Comparison of ENCODE assay signal across 8 cellular contexts in the genomic region with DNA sequence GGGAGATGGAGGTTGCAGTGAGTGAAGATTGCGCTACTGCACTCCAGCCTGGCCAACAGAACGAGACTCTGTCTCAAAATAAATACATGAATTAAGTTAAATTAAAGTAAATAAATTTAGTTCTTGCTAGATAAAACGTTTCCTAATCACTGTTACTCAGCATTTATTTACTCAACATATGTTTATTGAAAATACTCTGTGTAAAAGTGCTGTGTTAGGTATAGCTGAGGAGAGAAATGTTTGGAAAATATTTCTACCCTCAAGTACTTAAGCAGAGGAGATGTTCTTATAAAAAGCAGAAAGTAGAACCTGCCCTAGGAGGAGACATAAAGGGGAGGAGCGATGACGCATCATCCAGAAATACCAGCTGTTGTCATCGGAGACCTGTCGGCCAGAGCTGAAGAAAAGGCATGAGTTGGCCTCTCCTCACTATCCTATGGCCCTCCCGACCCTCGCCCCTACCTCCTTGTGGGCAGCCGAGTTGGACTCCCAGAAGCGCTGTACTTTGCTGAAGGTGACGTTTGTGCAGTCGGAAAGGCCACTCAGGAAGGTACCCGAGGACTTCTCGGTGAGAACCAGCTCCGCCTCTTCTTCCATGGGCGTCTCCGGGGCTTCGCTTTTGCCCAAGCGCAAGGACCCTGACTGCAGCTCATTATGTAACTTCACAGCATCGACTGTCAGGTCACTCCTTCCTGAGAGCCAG. TPM values are rescaled to one million over a fixed set of nuclear protein-coding genes. Genes with fewer than 3 reads are reported as not detected.
DNase-seq lines count a peak whose midpoint lies in the region; ATAC-seq and TF ChIP-seq lines count a peak whose summit lies in the region.

No MANE protein-coding gene starts in this region.

- H3K27me3 ChIP-seq in Caco-2 (replicated peaks; ENCODE audit: control insufficient read depth, insufficient read depth, low read length) (no peaks in the 10 kb centered on the region), smooth muscle cell (ENCODE audit: low read depth) (no peaks in the 10 kb centered on the region)

- no TSS peak for BruUV-seq in Caco-2 (replicated peaks; lab: Mats Ljungman, UMichigan)

- H3K27me3 Mint-ChIP-seq in Caco-2 (ENCODE audit: insufficient read depth, unreplicated experiment) (no peaks in the 10 kb centered on the region), immature natural killer cell (ENCODE audit: low read depth in 3 of 3) (peaks cover 3 to 10% (median 5%) of the 10 kb centered on the region in 3 donors)

- H3K27ac Mint-ChIP-seq in Caco-2 (ENCODE audit: unreplicated experiment) = peak overlapping the region; percentile 95
- peak overlapping the region; percentile 91 to 97 (median 96) for H3K27ac Mint-ChIP-seq in immature natural killer cell

- no peaks in the 10 kb centered on the region; the same call in 1 of the 2 replicates for H3K36me3 ChIP-seq in Caco-2 (ENCODE audit: control insufficient read depth, insufficient read depth, low read length)
- H3K36me3 ChIP-seq in smooth muscle cell (ENCODE audit: low read depth) = no peaks in the 10 kb centered on the region

- H3K4me3 ChIP-seq in Caco-2 (ENCODE audit: low read depth, low read length) = peak overlapping the region; percentile 89
- H3K4me3 ChIP-seq in astrocyte of the spinal cord (ENCODE audit: low read depth, low read length) = peak overlapping the region; percentile 73
- peak overlapping the region; percentile 78 for H3K4me3 ChIP-seq in smooth muscle cell

- 40% methylated on average over 21 of the region's 21 CpGs for WGBS in smooth muscle cell (ENCODE audit: low lambda C conversion rate)

- DNase-seq in Caco-2 (peak; percentile 67 to 74), RPMI8226 (peak; percentile 79), astrocyte of the spinal cord (ENCODE audit: low read depth, low spot score) (peak; percentile 67), immature natural killer cell (peak in 2 of 3 donors; percentile 17 to 29), smooth muscle cell (lab: John Stamatoyannopoulos, UW; ENCODE audit: unreplicated experiment) (no peak), Ammon's horn (ENCODE audit: low spot score) (no peak)

- peaks cover 17% of the 10 kb centered on the region for H3K79me2 ChIP-seq in smooth muscle cell (ENCODE audit: low read depth)

- CTCF ChIA-PET in Caco-2 (lab: Charles Lee) = no interaction called here

- H3K4me2 ChIP-seq in smooth muscle cell = peak overlapping the region; percentile 90

- H3K9ac ChIP-seq in smooth muscle cell (ENCODE audit: low read depth) = peak overlapping the region; percentile 96

- POLR2A ChIA-PET in Caco-2 (lab: Charles Lee) = interaction anchor here (1.1 to 1.2 kb wide), 2 partner anchors 72 to 287 kb away, joined by 3 to 6 read pairs; partner anchors contain the start of gene AVPI1

- in situ Hi-C loops in astrocyte of the spinal cord (cut with HindIII; ENCODE audit: low sequenced_read_pairs) = no loop called here

- TF ChIP-seq CTCF in Caco-2 (IDR thresholded peaks at IDR 0.05; ENCODE audit: insufficient read depth in 1 of 2, low read depth in 1 of 2, low read length in 1 of 2, severe bottlenecking in 1 of 2, unreplicated experiment in 1 of 2) (no peak), astrocyte of the spinal cord (IDR thresholded peaks at IDR 0.05; ENCODE audit: low read depth, low read length) (no peak), smooth muscle cell (IDR thresholded peaks at IDR 0.05; ENCODE audit: borderline replicate concordance, insufficient read depth, poor library complexity, severe bottlenecking) (no peak)

- H3K4me1 ChIP-seq in Caco-2 = no peaks in the 10 kb centered on the region
- H3K4me1 ChIP-seq in smooth muscle cell (ENCODE audit: low read depth) = peaks cover 11% of the 10 kb centered on the region

- peaks cover 39% of the 10 kb centered on the region for H3K36me3 Mint-ChIP-seq in Caco-2 (ENCODE audit: insufficient read depth, unreplicated experiment)
- peaks cover 4 to 7% (median 6%) of the 10 kb centered on the region in 3 donors for H3K36me3 Mint-ChIP-seq in immature natural killer cell

- H3K4me3 Mint-ChIP-seq in Caco-2 (ENCODE audit: unreplicated experiment) = peak overlapping the region; percentile 92
- peak overlapping the region; percentile 95 to 97 (median 95) for H3K4me3 Mint-ChIP-seq in immature natural killer cell

- H3K9me3 Mint-ChIP-seq in Caco-2 (ENCODE audit: unreplicated experiment) (no peaks in the 10 kb centered on the region), immature natural killer cell (no peaks in the 10 kb centered on the region)

- H2AFZ ChIP-seq in smooth muscle cell (ENCODE audit: low read depth) = no peak overlapping the region

- no peaks in the 10 kb centered on the region for H3F3A ChIP-seq in smooth muscle cell (ENCODE audit: low read depth)

- intact Hi-C loops in Caco-2 (cut with micrococcal nuclease; ENCODE audit: unreplicated experiment) = loop anchor here (10.0 kb wide), 1 partner anchor 335 kb away; the partner anchor contains the start of gene ZFYVE27

- H4K20me1 ChIP-seq in smooth muscle cell (ENCODE audit: low read depth) = no peaks in the 10 kb centered on the region

- peak; percentile 35 for ATAC-seq in HG03175 (IDR thresholded peaks at IDR 0.05; ENCODE audit: unreplicated experiment)
- ATAC-seq in GM19467 (IDR thresholded peaks at IDR 0.05; ENCODE audit: unreplicated experiment) = no peak

- H3K27ac ChIP-seq in smooth muscle cell (ENCODE audit: low read depth) = peak overlapping the region; percentile 95

- H3K4me1 Mint-ChIP-seq in Caco-2 (ENCODE audit: low read depth, unreplicated experiment) (no peaks in the 10 kb centered on the region), immature natural killer cell (peaks cover 18% of the 10 kb centered on the region in 2 donors)

- H3K9me3 ChIP-seq in Caco-2 (no peaks in the 10 kb centered on the region), smooth muscle cell (replicated peaks; ENCODE audit: low read depth) (no peaks in the 10 kb centered on the region)

RNA-seq across cellular contexts. Expression of gene RRP12, which starts 1.1 kb away (rescaled TPM):
- total RNA-seq in Caco-2 (2022) (69.3 and 70.5 TPM in 2 replicates), smooth muscle cell (15.9 and 18.8 TPM in 2 replicates)
- polyA plus RNA-seq in immature natural killer cell (1 to 10 TPM; 4.6 to 8.5 (median 7.0) TPM), smooth muscle cell (14.1 and 21.7 TPM in 2 replicates)

RNA-seq across cellular contexts. Expression of gene PGAM1, which starts 26.0 kb away (rescaled TPM):
- total RNA-seq in Caco-2 (2022) (412 and 462 TPM in 2 replicates), smooth muscle cell (725 and 787 TPM in 2 replicates)
- polyA plus RNA-seq in immature natural killer cell (100 to 1,000 TPM; 315 to 415 (median 316) TPM), smooth muscle cell (921 and 957 TPM in 2 replicates)

RNA-seq across cellular contexts. Expression of gene EXOSC1, which starts 45.8 kb away (rescaled TPM):
- 77.5 and 84.7 TPM in 2 replicates for total RNA-seq in Caco-2 (2022)
- 10 to 100 TPM; 60.3 to 96.0 (median 66.8) TPM for polyA plus RNA-seq in immature natural killer cell
- 44.9 and 48.7 TPM in 2 replicates for total RNA-seq in smooth muscle cell
- polyA plus RNA-seq in smooth muscle cell = 61.5 and 97.5 TPM in 2 replicates

RNA-seq across cellular contexts. Expression of gene ZDHHC16, which starts 46.0 kb away (rescaled TPM):
- total RNA-seq in Caco-2 (2022) (43.5 and 48.3 TPM in 2 replicates), smooth muscle cell (48.5 and 50.3 TPM in 2 replicates)
- polyA plus RNA-seq in immature natural killer cell (10 to 100 TPM; 19.9 to 38.5 (median 27.1) TPM), smooth muscle cell (73.3 and 81.1 TPM in 2 replicates)

Comparison
In these comparisons a context has a peak if more than half of its experiments do, and no peak if none do; other contexts are left out.
1. DNase-seq: peak in Caco-2 (2 of 2), RPMI8226 (single experiment), astrocyte of the spinal cord (single experiment) and immature natural killer cell (2 of 3); none in smooth muscle cell (single experiment) and Ammon's horn (single experiment).
2. Peak in every context shown above with its lines, with median percentiles within 50 percentile points of each other: H3K4me3 ChIP-seq.